In genomic region chr3:111547645-111548044, GRCh38 we compare ENCODE assay signal across 8 cellular contexts. TPM values are rescaled to one million over a fixed set of nuclear protein-coding genes. Genes with fewer than 3 reads are reported as not detected.
DNase-seq lines count a peak whose midpoint lies in the region; ATAC-seq, FAIRE-seq and TF ChIP-seq lines count a peak whose summit lies in the region.
"Had no signal": no experiment of that assay in that cellular context is flagged by ENCODE, and none has a peak within 500 bp of the region (broad histone marks: within the 10 kb centered on the region; RNA-seq: fewer than 3 reads in every experiment).

No MANE protein-coding gene starts in this region.

- ATAC-seq in HG02884 (IDR thresholded peaks at IDR 0.05; ENCODE audit: unreplicated experiment) = peak; percentile 76

- DNase-seq in GM19239 (ENCODE audit: insufficient read length, low spot score) (peak; percentile 20), osteoblast (ENCODE audit: insufficient read length, low spot score, missing footprints) (no peak), NCI-H146 treated with DMSO at 0.1 percent for 48 hours (lab: John Stamatoyannopoulos, UW; ENCODE audit: unreplicated experiment) (no peak), cerebellar nuclear complex (lab: John Stamatoyannopoulos, UW) (no peak), NCI-H510A (lab: John Stamatoyannopoulos, UW) (no peak)

- 0 out of 2 replicates have a peak, but pooled peaks have one; percentile 10 for TF ChIP-seq POLR2A in Raji (IDR thresholded peaks at IDR 0.05; ENCODE audit: insufficient read depth, low read depth, low read length)

- H3K27me3 ChIP-seq in osteoblast (ENCODE audit: insufficient read depth, low read length) = peaks cover 4% of the 10 kb centered on the region

- no peak for FAIRE-seq in GM19239 (lab: Jason Lieb, UNC)

- H3K4me3 ChIP-seq in osteoblast (ENCODE audit: insufficient read depth, low read length) = no peak overlapping the region

- no peaks in the 10 kb centered on the region for H3K36me3 ChIP-seq in osteoblast (ENCODE audit: insufficient read depth, low read length)

- TF ChIP-seq CTCF in osteoblast (IDR thresholded peaks at IDR 0.05; ENCODE audit: extremely low read depth, low read depth, low read length) = no peak

- H4K20me1 ChIP-seq in osteoblast (ENCODE audit: insufficient read depth, low read length) = no peaks in the 10 kb centered on the region

- H3K27ac ChIP-seq in osteoblast (ENCODE audit: low read depth, low read length) = no peak overlapping the region
- H3K27ac ChIP-seq: epithelial cell of prostate had no signal

- H3K4me1 ChIP-seq in osteoblast (ENCODE audit: insufficient read depth, low read length) = no peaks in the 10 kb centered on the region

- no peaks in the 10 kb centered on the region for H3K9me3 ChIP-seq in osteoblast (ENCODE audit: low read depth, low read length)

- peak overlapping the region; percentile 73 for H2AFZ ChIP-seq in osteoblast (ENCODE audit: low read length)

- no peak overlapping the region for H3K4me2 ChIP-seq in osteoblast (ENCODE audit: insufficient read depth, low read length)

- H3K79me2 ChIP-seq in osteoblast (ENCODE audit: insufficient read depth, low read length) = no peaks in the 10 kb centered on the region

RNA-seq across cellular contexts. Expression of gene CD96, which starts 5.6 kb away (rescaled TPM):
- under 0.01 TPM in 1 of 2 replicates, not detected in the other for total RNA-seq in osteoblast

RNA-seq across cellular contexts. Expression of gene ZBED2, which starts 47.5 kb away (rescaled TPM):
- under 0.01 TPM in 1 of 2 replicates, not detected in the other for total RNA-seq in osteoblast
